Comparison of ENCODE assay signal across 14 cellular contexts in genomic region chr22:40720538-40721256, GRCh38. TPM values are rescaled to one million over a fixed set of nuclear protein-coding genes. Genes with fewer than 3 reads are reported as not detected.
A peak's percentile ranks its signal among the peaks of the same experiment; 100 is the strongest.
DNase-seq lines count a peak whose midpoint lies in the region; ATAC-seq and TF ChIP-seq lines count a peak whose summit lies in the region.
"Had no signal": no experiment of that assay in that cellular context is flagged by ENCODE, and none has a peak within 500 bp of the region (broad histone marks: within the 10 kb centered on the region; RNA-seq: fewer than 3 reads in every experiment).

No MANE protein-coding gene starts in this region.

- TF ChIP-seq CTCF in PC-9 (conservative IDR thresholded peaks at IDR 0.05) (no peak), glutamatergic neuron (IDR thresholded peaks at IDR 0.05; ENCODE audit: partially characterized antibody, unreplicated experiment) (no peak)

- H3K36me3 Mint-ChIP-seq in glutamatergic neuron (ENCODE audit: unreplicated experiment) = no peaks in the 10 kb centered on the region
- H3K36me3 Mint-ChIP-seq in activated CD4-positive, alpha-beta memory T cell treated with anti-CD3 and anti-CD28 coated beads, Interleukin-2, amount 10 ng/mL, durations not matched to agents 7 days and 5 days (ENCODE audit: low read depth) = no peaks in the 10 kb centered on the region
- H3K36me3 Mint-ChIP-seq: naive thymus-derived CD8-positive, alpha-beta T cell had no signal

- no peaks in the 10 kb centered on the region for H3K9me2 ChIP-seq in PC-9 (ENCODE audit: insufficient read depth)

- H3K4me2 ChIP-seq in PC-9 (peak overlapping the region; percentile 60), skeletal muscle satellite cell (ENCODE audit: low read length) (peak overlapping the region; percentile 3)

- peaks cover 6% of the 10 kb centered on the region for H3K27me3 Mint-ChIP-seq in glutamatergic neuron (ENCODE audit: unreplicated experiment)
- H3K27me3 Mint-ChIP-seq in activated CD4-positive, alpha-beta memory T cell treated with anti-CD3 and anti-CD28 coated beads, Interleukin-2, amount 10 ng/mL, durations not matched to agents 7 days and 5 days = peaks cover 15% of the 10 kb centered on the region
- H3K27me3 Mint-ChIP-seq: naive thymus-derived CD8-positive, alpha-beta T cell had no signal

- H3K27me3 ChIP-seq in PC-9 (ENCODE audit: insufficient read depth, low read depth) = no peaks in the 10 kb centered on the region
- peaks cover 12% of the 10 kb centered on the region for H3K27me3 ChIP-seq in skeletal muscle satellite cell (ENCODE audit: control insufficient read depth, insufficient read depth, low read length)

- peaks cover 9% of the 10 kb centered on the region for H3K9me3 Mint-ChIP-seq in glutamatergic neuron (ENCODE audit: unreplicated experiment)
- H3K9me3 Mint-ChIP-seq in activated CD4-positive, alpha-beta memory T cell treated with anti-CD3 and anti-CD28 coated beads, Interleukin-2, amount 10 ng/mL, durations not matched to agents 7 days and 5 days = no peaks in the 10 kb centered on the region
- H3K9me3 Mint-ChIP-seq: naive thymus-derived CD8-positive, alpha-beta T cell; stimulated activated naive B cell treated with anti-CD40 and anti-IgM and Interleukin-4, amounts not matched to agents 10 μg/mL and 1 μg/mL and 100 μg/mL, for 72 hours had no signal

- H3K4me1 ChIP-seq in PC-9 (replicated peaks; ENCODE audit: insufficient read depth) (peaks cover 25% of the 10 kb centered on the region), skeletal muscle satellite cell (ENCODE audit: control insufficient read depth, insufficient read depth, low read length) (peaks cover 10% of the 10 kb centered on the region)

- peaks cover 18% of the 10 kb centered on the region; the same call in 1 of the 2 replicates for H3F3A ChIP-seq in PC-9 (ENCODE audit: insufficient read depth, low read depth)

- no TSS peak for BruUV-seq in PC-9 (replicated peaks; lab: Mats Ljungman, UMichigan)

- POLR2A ChIA-PET in PC-9 (lab: Charles Lee; ENCODE audit: unreplicated experiment) = no interaction called here
- POLR2A ChIA-PET in activated CD4-positive, alpha-beta memory T cell treated with anti-CD3 and anti-CD28 coated beads, Interleukin-2, amount 10 ng/mL, durations not matched to agents 7 days and 5 days (lab: Charles Lee) = no interaction called here

- no peak overlapping the region for H3K9ac ChIP-seq in skeletal muscle satellite cell (ENCODE audit: low read depth, low read length)

- no peak overlapping the region for H2AFZ ChIP-seq in PC-9

- H3K4me3 ChIP-seq in PC-9 (no peak overlapping the region), skeletal muscle satellite cell (ENCODE audit: low read length) (no peak overlapping the region)

- peak overlapping the region; percentile 88 for H3K27ac Mint-ChIP-seq in glutamatergic neuron (ENCODE audit: unreplicated experiment)
- no peak overlapping the region for H3K27ac Mint-ChIP-seq in activated CD4-positive, alpha-beta memory T cell treated with anti-CD3 and anti-CD28 coated beads, Interleukin-2, amount 10 ng/mL, durations not matched to agents 7 days and 5 days
- H3K27ac Mint-ChIP-seq: stimulated activated naive B cell treated with anti-CD40 and anti-IgM and Interleukin-4, amounts not matched to agents 10 μg/mL and 1 μg/mL and 100 μg/mL, for 72 hours had no signal

- CTCF ChIA-PET in PC-9 (lab: Charles Lee) = interaction anchor here (0.7 kb wide), 1 partner anchor 88 kb away, joined by 15 read pairs; no protein-coding TSS in a partner anchor
- CTCF ChIA-PET in activated CD4-positive, alpha-beta memory T cell treated with anti-CD3 and anti-CD28 coated beads, Interleukin-2, amount 10 ng/mL, durations not matched to agents 7 days and 5 days (lab: Charles Lee) = interaction anchor here (0.6 to 1.9 kb wide), 2 partner anchors 33 to 38 kb away, joined by 3 to 6 read pairs; no protein-coding TSS in a partner anchor

- DNase-seq in NCI-H1417 (lab: John Stamatoyannopoulos, UW) (peak in 2 of 3 experiments; percentile 67 to 84), NCI-H1417 treated with DMSO at 0.1 percent for 48 hours (lab: John Stamatoyannopoulos, UW) (no peak), PC-9 (no peak), glutamatergic neuron (no peak), left lobe of liver (ENCODE audit: low spot score) (no peak), germinal center (ENCODE audit: low spot score) (no peak)
- DNase-seq in activated CD4-positive, alpha-beta memory T cell treated with anti-CD3 and anti-CD28 coated beads, Interleukin-2, amount 10 ng/mL, durations not matched to agents 7 days and 5 days = no peak
- DNase-seq: DMS79 treated with DMSO at 0.1 percent for 48 hours; naive thymus-derived CD8-positive, alpha-beta T cell; NCI-H187; stimulated activated CD4-positive, alpha-beta T cell treated with anti-CD3 and anti-CD28 coated beads, Interleukin-1b, Interleukin-23, amount 100 ng/mL, for 48 hours; stimulated activated naive B cell treated with anti-CD40 and anti-IgM and Interleukin-4, amounts not matched to agents 10 μg/mL and 1 μg/mL and 100 μg/mL, for 72 hours had no signal

- no peaks in the 10 kb centered on the region for H4K20me1 ChIP-seq in PC-9 (ENCODE audit: insufficient read depth)

- peaks cover 9% of the 10 kb centered on the region for H3K4me1 Mint-ChIP-seq in glutamatergic neuron (ENCODE audit: low read depth, unreplicated experiment)
- H3K4me1 Mint-ChIP-seq in activated CD4-positive, alpha-beta memory T cell treated with anti-CD3 and anti-CD28 coated beads, Interleukin-2, amount 10 ng/mL, durations not matched to agents 7 days and 5 days = peaks cover 7% of the 10 kb centered on the region

- H3K36me3 ChIP-seq in PC-9 (ENCODE audit: low read depth) = no peaks in the 10 kb centered on the region
- no peaks in the 10 kb centered on the region for H3K36me3 ChIP-seq in skeletal muscle satellite cell (ENCODE audit: insufficient read depth, low read length)

- no peak for ATAC-seq in left lobe of liver
- ATAC-seq: naive thymus-derived CD8-positive, alpha-beta T cell; stimulated activated naive B cell treated with anti-CD40 and anti-IgM and Interleukin-4, amounts not matched to agents 10 μg/mL and 1 μg/mL and 100 μg/mL, for 72 hours had no signal

- no peaks in the 10 kb centered on the region for H3K79me2 ChIP-seq in PC-9 (ENCODE audit: low read depth)

- H3K27ac ChIP-seq in PC-9 = no peak overlapping the region
- H3K27ac ChIP-seq: VCaP had no signal

- peak overlapping the region; percentile 57 for H3K4me3 Mint-ChIP-seq in glutamatergic neuron (ENCODE audit: unreplicated experiment)
- H3K4me3 Mint-ChIP-seq in activated CD4-positive, alpha-beta memory T cell treated with anti-CD3 and anti-CD28 coated beads, Interleukin-2, amount 10 ng/mL, durations not matched to agents 7 days and 5 days = no peak overlapping the region
- H3K4me3 Mint-ChIP-seq: naive thymus-derived CD8-positive, alpha-beta T cell; stimulated activated naive B cell treated with anti-CD40 and anti-IgM and Interleukin-4, amounts not matched to agents 10 μg/mL and 1 μg/mL and 100 μg/mL, for 72 hours had no signal

- H3K9me3 ChIP-seq in PC-9 (ENCODE audit: insufficient read depth, low read depth) (no peaks in the 10 kb centered on the region), skeletal muscle satellite cell (replicated peaks; ENCODE audit: low read length) (no peaks in the 10 kb centered on the region)

- intact Hi-C loops in PC-9 (cut with micrococcal nuclease; ENCODE audit: unreplicated experiment) = no loop called here

RNA-seq across cellular contexts. Expression of gene MCHR1, which starts 41.4 kb away (rescaled TPM):
- total RNA-seq in PC-9 (2021) (0.24 and 0.28 TPM in 2 replicates), glutamatergic neuron (ENCODE audit: unreplicated experiment) (1.7 TPM), left lobe of liver (2.3 TPM)
- 1.5 TPM in 1 of 2 replicates, not detected in the other for total RNA-seq in skeletal muscle satellite cell (2012; rRNA removed)
- total RNA-seq in activated CD4-positive, alpha-beta memory T cell treated with anti-CD3 and anti-CD28 coated beads, Interleukin-2, amount 10 ng/mL, durations not matched to agents 7 days and 5 days = not detected
- total RNA-seq: naive thymus-derived CD8-positive, alpha-beta T cell had no signal

Comparison
In these comparisons a context has a peak if more than half of its experiments do, and no peak if none do; other contexts are left out.
1. DNase-seq: peak in NCI-H1417 (2 of 3); none in NCI-H1417 treated with DMSO at 0.1 percent for 48 hours (single experiment), PC-9 (0 of 2), glutamatergic neuron (single experiment), activated CD4-positive, alpha-beta memory T cell treated with anti-CD3 and anti-CD28 coated beads, Interleukin-2, amount 10 ng/mL, durations not matched to agents 7 days and 5 days (single experiment), left lobe of liver (single experiment) and germinal center (single experiment).